ENCODE assay signal across 1 cellular context in genomic region chrX:68832516-68833447, GRCh38.
TF ChIP-seq lines count a peak whose summit lies in the region.

No MANE protein-coding gene starts in this region.

TF ChIP-seq in GM23338, 12 proteins besides CTCF, POLR2A, EP300 and RAD21 (continued from another document):
- TF ChIP-seq REST (IDR thresholded peaks at IDR 0.05; ENCODE audit: unreplicated experiment): no peak
- TF ChIP-seq NANOG (IDR thresholded peaks at IDR 0.05; ENCODE audit: borderline replicate concordance): no peak
- TF ChIP-seq EZH2 (IDR thresholded peaks at IDR 0.05; ENCODE audit: low read depth, unreplicated experiment): no peak
